22 cellular contexts compared by ENCODE assay signal in genomic region chr11:120141144-120142071, GRCh38. TPM values are rescaled to one million over a fixed set of nuclear protein-coding genes. Genes with fewer than 3 reads are reported as not detected.
A peak's percentile ranks its signal among the peaks of the same experiment; 100 is the strongest.
DNase-seq lines count a peak whose midpoint lies in the region; ATAC-seq, FAIRE-seq and TF ChIP-seq lines count a peak whose summit lies in the region.
"Had no signal": no experiment of that assay in that cellular context is flagged by ENCODE, and none has a peak within 500 bp of the region (broad histone marks: within the 10 kb centered on the region; RNA-seq: fewer than 3 reads in every experiment).

No MANE protein-coding gene starts in this region.

- no peak overlapping the region for H3K4ac ChIP-seq in trophoblast cell (ENCODE audit: low read depth, low read length)

- H3K36me3 ChIP-seq in lower lobe of right lung: no peaks in the 10 kb centered on the region
- no peaks in the 10 kb centered on the region for H3K36me3 ChIP-seq in trophoblast cell (ENCODE audit: control insufficient read depth in 1 of 2, insufficient read depth in 2 of 2, low read length in 2 of 2)
- H3K36me3 ChIP-seq: ovary had no signal

- H3K27me3 ChIP-seq in lower lobe of right lung (ENCODE audit: low read depth): peaks cover 11% of the 10 kb centered on the region
- no peaks in the 10 kb centered on the region for H3K27me3 ChIP-seq in trophoblast cell (ENCODE audit: insufficient read depth, low read length)
- H3K27me3 ChIP-seq: ovary had no signal

- H4K8ac ChIP-seq in trophoblast cell (ENCODE audit: low read depth, low read length): no peak overlapping the region

- H2AK5ac ChIP-seq in trophoblast cell (ENCODE audit: low read length): no peak overlapping the region

- no peak overlapping the region for H4K91ac ChIP-seq in trophoblast cell (ENCODE audit: low read depth, low read length)

- no peak overlapping the region for H3K23ac ChIP-seq in trophoblast cell (ENCODE audit: low read length)

- ATAC-seq in lower lobe of right lung (no peak), HG03095 (IDR thresholded peaks at IDR 0.05; ENCODE audit: unreplicated experiment) (no peak)
- ATAC-seq: PC-3, sciatic nerve had no signal

- H3K14ac ChIP-seq in trophoblast cell (ENCODE audit: low read length): no peak overlapping the region

- H3K79me1 ChIP-seq in trophoblast cell (ENCODE audit: low read length): no peaks in the 10 kb centered on the region

- no CpG with 5 or more reads among the region's 7 CpGs for WGBS in trophoblast cell (ENCODE audit: extremely low coverage, insufficient coverage, insufficient read length)

- H3K4me3 ChIP-seq in lower lobe of right lung (no peak overlapping the region), trophoblast cell (ENCODE audit: low read depth, low read length) (no peak overlapping the region)
- H3K4me3 ChIP-seq: ovary had no signal

- H3K9ac ChIP-seq in trophoblast cell (ENCODE audit: low read length): no peak overlapping the region

- H3K9me3 ChIP-seq in lower lobe of right lung (no peaks in the 10 kb centered on the region), trophoblast cell (ENCODE audit: insufficient read depth, low read depth, low read length) (no peaks in the 10 kb centered on the region)
- H3K9me3 ChIP-seq: ovary had no signal

- H2BK5ac ChIP-seq in trophoblast cell (ENCODE audit: low read depth, low read length, poor library complexity): no peak overlapping the region

- H3K4me2 ChIP-seq in trophoblast cell (ENCODE audit: low read length): no peak overlapping the region

- no peak for FAIRE-seq in urothelium cell line (lab: Jason Lieb, UNC)
- FAIRE-seq: kidney had no signal

- no peak overlapping the region for H2BK12ac ChIP-seq in trophoblast cell (ENCODE audit: low read length)

- no peak overlapping the region for H3K18ac ChIP-seq in trophoblast cell (ENCODE audit: low read length)

- H3K27ac ChIP-seq in lower lobe of right lung (no peak overlapping the region), trophoblast cell (ENCODE audit: low read depth, low read length) (no peak overlapping the region)
- H3K27ac ChIP-seq: ovary had no signal

- H4K12ac ChIP-seq in trophoblast cell (ENCODE audit: low read depth, low read length): no peak overlapping the region

- H3K79me2 ChIP-seq in trophoblast cell (ENCODE audit: control insufficient read depth, insufficient read depth, low read length, poor library complexity): no peaks in the 10 kb centered on the region

- no peak overlapping the region for H2AFZ ChIP-seq in trophoblast cell (ENCODE audit: insufficient read depth, low read length, poor library complexity)

- no peak for TF ChIP-seq CTCF in lower lobe of right lung (IDR thresholded peaks at IDR 0.05)

- no peaks in the 10 kb centered on the region for H3K4me1 ChIP-seq in lower lobe of right lung
- peaks cover 2 to 3% of the 10 kb centered on the region in 2 experiments for H3K4me1 ChIP-seq in trophoblast cell (ENCODE audit: control insufficient read depth in 1 of 2, insufficient read depth in 2 of 2, low read length in 2 of 2)

- no peak overlapping the region for H2BK120ac ChIP-seq in trophoblast cell (ENCODE audit: insufficient read depth, low read length, poor library complexity)

- intact Hi-C loops in lower lobe of right lung (cut with DNase I): no loop called here

- DNase-seq in stimulated activated CD4-positive, alpha-beta T cell treated with anti-CD3 and anti-CD28 coated beads, Interleukin-4, amount 100 ng/mL, for 24 hours: peak; percentile 2
- DNase-seq in stimulated activated CD4-positive, alpha-beta T cell treated with anti-CD3 and anti-CD28 coated beads, Interleukin-15, amount 100 ng/mL, for 24 hours: no peak
- peak; percentile 32 for DNase-seq in activated CD8-positive, alpha-beta memory T cell treated with anti-CD3 and anti-CD28 coated beads, Interleukin-2, amount 50 U/mL, for 48 hours
- DNase-seq in lower lobe of right lung (peak; percentile 10), trophoblast cell (no peak), urothelium cell line (ENCODE audit: low spot score) (no peak)
- DNase-seq: activated CD4-positive, alpha-beta T cell treated with anti-CD3 and anti-CD28 coated beads, Interleukin-2, amount 10 ng/mL, durations not matched to agents 24 days and 14 days; activated effector memory CD4-positive, alpha-beta T cell treated with anti-CD3 and anti-CD28 coated beads, Interleukin-2, amount 50 U/mL, for 16 hours; effector memory CD4-positive, alpha-beta T cell; EL; kidney; mammary epithelial cell; naive B cell; NCI-H1105; NCI-H2029; NCI-H226; ovary; PC-3; substantia nigra; T-helper 1 cell had no signal

RNA-seq across cellular contexts. Expression of gene TRIM29, which starts 3.5 kb away (rescaled TPM):
- total RNA-seq in lower lobe of right lung: 8.3 TPM
- polyA plus RNA-seq in trophoblast cell (2013): 1.1 and 1.3 TPM in 2 replicates
- total RNA-seq: activated CD4-positive, alpha-beta T cell treated with anti-CD3 and anti-CD28 coated beads, Interleukin-2, amount 10 ng/mL, durations not matched to agents 24 days and 14 days had no signal

Comparison
In these comparisons a context has a peak if more than half of its experiments do, and no peak if none do; other contexts are left out.
1. DNase-seq: peak in stimulated activated CD4-positive, alpha-beta T cell treated with anti-CD3 and anti-CD28 coated beads, Interleukin-4, amount 100 ng/mL, for 24 hours (single experiment), activated CD8-positive, alpha-beta memory T cell treated with anti-CD3 and anti-CD28 coated beads, Interleukin-2, amount 50 U/mL, for 48 hours (single experiment) and lower lobe of right lung (single experiment); none in stimulated activated CD4-positive, alpha-beta T cell treated with anti-CD3 and anti-CD28 coated beads, Interleukin-15, amount 100 ng/mL, for 24 hours (single experiment), trophoblast cell (0 of 2) and urothelium cell line (single experiment).